Comparison of ENCODE assay signal across 1 cellular context in the genomic region with DNA sequence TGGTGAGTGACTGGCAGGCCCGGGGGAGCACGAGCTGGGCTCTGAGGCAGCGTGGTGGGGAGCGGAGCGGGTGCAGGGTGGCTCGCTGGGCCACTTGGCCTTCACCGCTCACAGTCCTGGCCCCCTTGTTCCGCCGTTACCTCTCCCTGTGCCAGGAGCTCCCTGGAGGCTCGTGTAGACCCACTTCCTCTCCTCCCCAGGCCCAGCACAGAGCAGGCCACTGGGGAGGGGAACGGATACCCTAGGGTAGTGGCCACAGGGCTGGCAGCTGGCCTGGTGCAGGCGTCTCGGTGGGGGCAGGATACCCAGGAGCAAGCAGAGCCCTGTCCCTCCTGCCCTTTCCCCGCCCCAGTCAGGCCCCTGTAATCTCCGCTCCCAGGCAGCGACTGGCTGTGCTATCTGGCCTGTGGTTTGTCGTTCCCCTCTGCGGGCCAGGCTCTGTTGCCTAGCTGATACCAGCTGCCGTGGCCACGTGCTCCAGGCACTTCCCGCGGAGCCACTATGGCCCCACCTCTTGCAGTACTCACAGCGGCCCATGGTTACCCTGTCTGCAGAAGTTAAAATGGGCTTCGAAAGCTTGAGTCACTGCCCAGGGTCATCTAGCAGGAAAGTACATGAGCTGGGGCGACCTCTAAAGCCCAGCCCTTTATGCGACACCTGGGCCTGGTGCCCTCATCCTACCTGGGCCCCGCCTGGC.
A peak's percentile ranks its signal among the peaks of the same experiment; 100 is the strongest.
TF ChIP-seq lines count a peak whose summit lies in the region.

No MANE protein-coding gene starts in this region.

TF ChIP-seq in K562, 482 proteins besides CTCF, POLR2A, EP300 and RAD21 (continued from another document and continues in another):
- TF ChIP-seq, protein P1, sequence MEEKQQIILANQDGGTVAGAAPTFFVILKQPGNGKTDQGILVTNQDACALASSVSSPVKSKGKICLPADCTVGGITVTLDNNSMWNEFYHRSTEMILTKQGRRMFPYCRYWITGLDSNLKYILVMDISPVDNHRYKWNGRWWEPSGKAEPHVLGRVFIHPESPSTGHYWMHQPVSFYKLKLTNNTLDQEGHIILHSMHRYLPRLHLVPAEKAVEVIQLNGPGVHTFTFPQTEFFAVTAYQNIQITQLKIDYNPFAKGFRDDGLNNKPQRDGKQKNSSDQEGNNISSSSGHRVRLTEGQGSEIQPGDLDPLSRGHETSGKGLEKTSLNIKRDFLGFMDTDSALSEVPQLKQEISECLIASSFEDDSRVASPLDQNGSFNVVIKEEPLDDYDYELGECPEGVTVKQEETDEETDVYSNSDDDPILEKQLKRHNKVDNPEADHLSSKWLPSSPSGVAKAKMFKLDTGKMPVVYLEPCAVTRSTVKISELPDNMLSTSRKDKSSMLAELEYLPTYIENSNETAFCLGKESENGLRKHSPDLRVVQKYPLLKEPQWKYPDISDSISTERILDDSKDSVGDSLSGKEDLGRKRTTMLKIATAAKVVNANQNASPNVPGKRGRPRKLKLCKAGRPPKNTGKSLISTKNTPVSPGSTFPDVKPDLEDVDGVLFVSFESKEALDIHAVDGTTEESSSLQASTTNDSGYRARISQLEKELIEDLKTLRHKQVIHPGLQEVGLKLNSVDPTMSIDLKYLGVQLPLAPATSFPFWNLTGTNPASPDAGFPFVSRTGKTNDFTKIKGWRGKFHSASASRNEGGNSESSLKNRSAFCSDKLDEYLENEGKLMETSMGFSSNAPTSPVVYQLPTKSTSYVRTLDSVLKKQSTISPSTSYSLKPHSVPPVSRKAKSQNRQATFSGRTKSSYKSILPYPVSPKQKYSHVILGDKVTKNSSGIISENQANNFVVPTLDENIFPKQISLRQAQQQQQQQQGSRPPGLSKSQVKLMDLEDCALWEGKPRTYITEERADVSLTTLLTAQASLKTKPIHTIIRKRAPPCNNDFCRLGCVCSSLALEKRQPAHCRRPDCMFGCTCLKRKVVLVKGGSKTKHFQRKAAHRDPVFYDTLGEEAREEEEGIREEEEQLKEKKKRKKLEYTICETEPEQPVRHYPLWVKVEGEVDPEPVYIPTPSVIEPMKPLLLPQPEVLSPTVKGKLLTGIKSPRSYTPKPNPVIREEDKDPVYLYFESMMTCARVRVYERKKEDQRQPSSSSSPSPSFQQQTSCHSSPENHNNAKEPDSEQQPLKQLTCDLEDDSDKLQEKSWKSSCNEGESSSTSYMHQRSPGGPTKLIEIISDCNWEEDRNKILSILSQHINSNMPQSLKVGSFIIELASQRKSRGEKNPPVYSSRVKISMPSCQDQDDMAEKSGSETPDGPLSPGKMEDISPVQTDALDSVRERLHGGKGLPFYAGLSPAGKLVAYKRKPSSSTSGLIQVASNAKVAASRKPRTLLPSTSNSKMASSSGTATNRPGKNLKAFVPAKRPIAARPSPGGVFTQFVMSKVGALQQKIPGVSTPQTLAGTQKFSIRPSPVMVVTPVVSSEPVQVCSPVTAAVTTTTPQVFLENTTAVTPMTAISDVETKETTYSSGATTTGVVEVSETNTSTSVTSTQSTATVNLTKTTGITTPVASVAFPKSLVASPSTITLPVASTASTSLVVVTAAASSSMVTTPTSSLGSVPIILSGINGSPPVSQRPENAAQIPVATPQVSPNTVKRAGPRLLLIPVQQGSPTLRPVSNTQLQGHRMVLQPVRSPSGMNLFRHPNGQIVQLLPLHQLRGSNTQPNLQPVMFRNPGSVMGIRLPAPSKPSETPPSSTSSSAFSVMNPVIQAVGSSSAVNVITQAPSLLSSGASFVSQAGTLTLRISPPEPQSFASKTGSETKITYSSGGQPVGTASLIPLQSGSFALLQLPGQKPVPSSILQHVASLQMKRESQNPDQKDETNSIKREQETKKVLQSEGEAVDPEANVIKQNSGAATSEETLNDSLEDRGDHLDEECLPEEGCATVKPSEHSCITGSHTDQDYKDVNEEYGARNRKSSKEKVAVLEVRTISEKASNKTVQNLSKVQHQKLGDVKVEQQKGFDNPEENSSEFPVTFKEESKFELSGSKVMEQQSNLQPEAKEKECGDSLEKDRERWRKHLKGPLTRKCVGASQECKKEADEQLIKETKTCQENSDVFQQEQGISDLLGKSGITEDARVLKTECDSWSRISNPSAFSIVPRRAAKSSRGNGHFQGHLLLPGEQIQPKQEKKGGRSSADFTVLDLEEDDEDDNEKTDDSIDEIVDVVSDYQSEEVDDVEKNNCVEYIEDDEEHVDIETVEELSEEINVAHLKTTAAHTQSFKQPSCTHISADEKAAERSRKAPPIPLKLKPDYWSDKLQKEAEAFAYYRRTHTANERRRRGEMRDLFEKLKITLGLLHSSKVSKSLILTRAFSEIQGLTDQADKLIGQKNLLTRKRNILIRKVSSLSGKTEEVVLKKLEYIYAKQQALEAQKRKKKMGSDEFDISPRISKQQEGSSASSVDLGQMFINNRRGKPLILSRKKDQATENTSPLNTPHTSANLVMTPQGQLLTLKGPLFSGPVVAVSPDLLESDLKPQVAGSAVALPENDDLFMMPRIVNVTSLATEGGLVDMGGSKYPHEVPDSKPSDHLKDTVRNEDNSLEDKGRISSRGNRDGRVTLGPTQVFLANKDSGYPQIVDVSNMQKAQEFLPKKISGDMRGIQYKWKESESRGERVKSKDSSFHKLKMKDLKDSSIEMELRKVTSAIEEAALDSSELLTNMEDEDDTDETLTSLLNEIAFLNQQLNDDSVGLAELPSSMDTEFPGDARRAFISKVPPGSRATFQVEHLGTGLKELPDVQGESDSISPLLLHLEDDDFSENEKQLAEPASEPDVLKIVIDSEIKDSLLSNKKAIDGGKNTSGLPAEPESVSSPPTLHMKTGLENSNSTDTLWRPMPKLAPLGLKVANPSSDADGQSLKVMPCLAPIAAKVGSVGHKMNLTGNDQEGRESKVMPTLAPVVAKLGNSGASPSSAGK (IDR thresholded peaks at IDR 0.05): peak; percentile 98
- TF ChIP-seq PYGO2 (tag; IDR thresholded peaks at IDR 0.05): peak; percentile 69
- TF ChIP-seq ZNF583 (CRISPR knock-in tag; IDR thresholded peaks at IDR 0.05): peak; percentile 68
- TF ChIP-seq, protein P2, sequence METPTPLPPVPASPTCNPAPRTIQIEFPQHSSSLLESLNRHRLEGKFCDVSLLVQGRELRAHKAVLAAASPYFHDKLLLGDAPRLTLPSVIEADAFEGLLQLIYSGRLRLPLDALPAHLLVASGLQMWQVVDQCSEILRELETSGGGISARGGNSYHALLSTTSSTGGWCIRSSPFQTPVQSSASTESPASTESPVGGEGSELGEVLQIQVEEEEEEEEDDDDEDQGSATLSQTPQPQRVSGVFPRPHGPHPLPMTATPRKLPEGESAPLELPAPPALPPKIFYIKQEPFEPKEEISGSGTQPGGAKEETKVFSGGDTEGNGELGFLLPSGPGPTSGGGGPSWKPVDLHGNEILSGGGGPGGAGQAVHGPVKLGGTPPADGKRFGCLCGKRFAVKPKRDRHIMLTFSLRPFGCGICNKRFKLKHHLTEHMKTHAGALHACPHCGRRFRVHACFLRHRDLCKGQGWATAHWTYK (CRISPR knock-in tag; IDR thresholded peaks at IDR 0.05): peak; percentile 95
- TF ChIP-seq FOXJ3 (CRISPR knock-in tag; IDR thresholded peaks at IDR 0.05): no peak
- peak; percentile 10 for TF ChIP-seq SP2 (IDR thresholded peaks at IDR 0.05; ENCODE audit: extremely low read depth, low read depth, low read length, poor library complexity, severe bottlenecking)
- TF ChIP-seq, protein P3, sequence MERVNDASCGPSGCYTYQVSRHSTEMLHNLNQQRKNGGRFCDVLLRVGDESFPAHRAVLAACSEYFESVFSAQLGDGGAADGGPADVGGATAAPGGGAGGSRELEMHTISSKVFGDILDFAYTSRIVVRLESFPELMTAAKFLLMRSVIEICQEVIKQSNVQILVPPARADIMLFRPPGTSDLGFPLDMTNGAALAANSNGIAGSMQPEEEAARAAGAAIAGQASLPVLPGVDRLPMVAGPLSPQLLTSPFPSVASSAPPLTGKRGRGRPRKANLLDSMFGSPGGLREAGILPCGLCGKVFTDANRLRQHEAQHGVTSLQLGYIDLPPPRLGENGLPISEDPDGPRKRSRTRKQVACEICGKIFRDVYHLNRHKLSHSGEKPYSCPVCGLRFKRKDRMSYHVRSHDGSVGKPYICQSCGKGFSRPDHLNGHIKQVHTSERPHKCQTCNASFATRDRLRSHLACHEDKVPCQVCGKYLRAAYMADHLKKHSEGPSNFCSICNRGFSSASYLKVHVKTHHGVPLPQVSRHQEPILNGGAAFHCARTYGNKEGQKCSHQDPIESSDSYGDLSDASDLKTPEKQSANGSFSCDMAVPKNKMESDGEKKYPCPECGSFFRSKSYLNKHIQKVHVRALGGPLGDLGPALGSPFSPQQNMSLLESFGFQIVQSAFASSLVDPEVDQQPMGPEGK (CRISPR knock-in tag; IDR thresholded peaks at IDR 0.05; ENCODE audit: borderline replicate concordance): no peak
- peak; percentile 26; the same call in 1 of the 2 replicates for TF ChIP-seq HCFC1 (IDR thresholded peaks at IDR 0.05; ENCODE audit: low read depth, low read length)
- peak; percentile 98 for TF ChIP-seq RCOR1 (IDR thresholded peaks at IDR 0.05; ENCODE audit: borderline replicate concordance in 1 of 2, low read depth in 2 of 2, low read length in 2 of 2)
- TF ChIP-seq DPF2 (IDR thresholded peaks at IDR 0.05): peak; percentile 99
- TF ChIP-seq, protein P4, sequence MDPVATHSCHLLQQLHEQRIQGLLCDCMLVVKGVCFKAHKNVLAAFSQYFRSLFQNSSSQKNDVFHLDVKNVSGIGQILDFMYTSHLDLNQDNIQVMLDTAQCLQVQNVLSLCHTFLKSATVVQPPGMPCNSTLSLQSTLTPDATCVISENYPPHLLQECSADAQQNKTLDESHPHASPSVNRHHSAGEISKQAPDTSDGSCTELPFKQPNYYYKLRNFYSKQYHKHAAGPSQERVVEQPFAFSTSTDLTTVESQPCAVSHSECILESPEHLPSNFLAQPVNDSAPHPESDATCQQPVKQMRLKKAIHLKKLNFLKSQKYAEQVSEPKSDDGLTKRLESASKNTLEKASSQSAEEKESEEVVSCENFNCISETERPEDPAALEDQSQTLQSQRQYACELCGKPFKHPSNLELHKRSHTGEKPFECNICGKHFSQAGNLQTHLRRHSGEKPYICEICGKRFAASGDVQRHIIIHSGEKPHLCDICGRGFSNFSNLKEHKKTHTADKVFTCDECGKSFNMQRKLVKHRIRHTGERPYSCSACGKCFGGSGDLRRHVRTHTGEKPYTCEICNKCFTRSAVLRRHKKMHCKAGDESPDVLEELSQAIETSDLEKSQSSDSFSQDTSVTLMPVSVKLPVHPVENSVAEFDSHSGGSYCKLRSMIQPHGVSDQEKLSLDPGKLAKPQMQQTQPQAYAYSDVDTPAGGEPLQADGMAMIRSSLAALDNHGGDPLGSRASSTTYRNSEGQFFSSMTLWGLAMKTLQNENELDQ (CRISPR knock-in tag; IDR thresholded peaks at IDR 0.05; ENCODE audit: borderline replicate concordance): no peak
- TF ChIP-seq MAZ (CRISPR knock-in tag; conservative IDR thresholded peaks at IDR 0.05 in 1 of 2, IDR thresholded peaks at IDR 0.05 in 1 of 2): peak; percentile 96 to 99
- TF ChIP-seq EHMT2 (IDR thresholded peaks at IDR 0.05): no peak
- no peak for TF ChIP-seq BRCA1 (IDR thresholded peaks at IDR 0.05)
- no peak for TF ChIP-seq BRCA1 (CRISPR knock-in tag; IDR thresholded peaks at IDR 0.05)
- TF ChIP-seq, protein P5, sequence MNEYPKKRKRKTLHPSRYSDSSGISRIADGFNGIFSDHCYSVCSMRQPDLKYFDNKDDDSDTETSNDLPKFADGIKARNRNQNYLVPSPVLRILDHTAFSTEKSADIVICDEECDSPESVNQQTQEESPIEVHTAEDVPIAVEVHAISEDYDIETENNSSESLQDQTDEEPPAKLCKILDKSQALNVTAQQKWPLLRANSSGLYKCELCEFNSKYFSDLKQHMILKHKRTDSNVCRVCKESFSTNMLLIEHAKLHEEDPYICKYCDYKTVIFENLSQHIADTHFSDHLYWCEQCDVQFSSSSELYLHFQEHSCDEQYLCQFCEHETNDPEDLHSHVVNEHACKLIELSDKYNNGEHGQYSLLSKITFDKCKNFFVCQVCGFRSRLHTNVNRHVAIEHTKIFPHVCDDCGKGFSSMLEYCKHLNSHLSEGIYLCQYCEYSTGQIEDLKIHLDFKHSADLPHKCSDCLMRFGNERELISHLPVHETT (CRISPR knock-in tag; conservative IDR thresholded peaks at IDR 0.05 in 1 of 2, IDR thresholded peaks at IDR 0.05 in 1 of 2): peak in 1 of 2 experiments; percentile 95; a peak in 2 of 4 replicates
- TF ChIP-seq KLF1 (tag; IDR thresholded peaks at IDR 0.05): no peak; the same call in 1 of the 2 replicates
- TF ChIP-seq STAT5A (IDR thresholded peaks at IDR 0.05; ENCODE audit: borderline replicate concordance, low read length): peak; percentile 97
- TF ChIP-seq, protein P6, sequence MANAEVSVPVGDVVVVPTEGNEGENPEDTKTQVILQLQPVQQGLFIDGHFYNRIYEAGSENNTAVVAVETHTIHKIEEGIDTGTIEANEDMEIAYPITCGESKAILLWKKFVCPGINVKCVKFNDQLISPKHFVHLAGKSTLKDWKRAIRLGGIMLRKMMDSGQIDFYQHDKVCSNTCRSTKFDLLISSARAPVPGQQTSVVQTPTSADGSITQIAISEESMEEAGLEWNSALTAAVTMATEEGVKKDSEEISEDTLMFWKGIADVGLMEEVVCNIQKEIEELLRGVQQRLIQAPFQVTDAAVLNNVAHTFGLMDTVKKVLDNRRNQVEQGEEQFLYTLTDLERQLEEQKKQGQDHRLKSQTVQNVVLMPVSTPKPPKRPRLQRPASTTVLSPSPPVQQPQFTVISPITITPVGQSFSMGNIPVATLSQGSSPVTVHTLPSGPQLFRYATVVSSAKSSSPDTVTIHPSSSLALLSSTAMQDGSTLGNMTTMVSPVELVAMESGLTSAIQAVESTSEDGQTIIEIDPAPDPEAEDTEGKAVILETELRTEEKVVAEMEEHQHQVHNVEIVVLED (CRISPR knock-in tag; IDR thresholded peaks at IDR 0.05): peak; percentile 45
- peak; percentile 98 for TF ChIP-seq SMAD4 (CRISPR knock-in tag; conservative IDR thresholded peaks at IDR 0.05)
- TF ChIP-seq CAMTA2 (CRISPR knock-in tag; conservative IDR thresholded peaks at IDR 0.05): no peak
- TF ChIP-seq, protein P7, sequence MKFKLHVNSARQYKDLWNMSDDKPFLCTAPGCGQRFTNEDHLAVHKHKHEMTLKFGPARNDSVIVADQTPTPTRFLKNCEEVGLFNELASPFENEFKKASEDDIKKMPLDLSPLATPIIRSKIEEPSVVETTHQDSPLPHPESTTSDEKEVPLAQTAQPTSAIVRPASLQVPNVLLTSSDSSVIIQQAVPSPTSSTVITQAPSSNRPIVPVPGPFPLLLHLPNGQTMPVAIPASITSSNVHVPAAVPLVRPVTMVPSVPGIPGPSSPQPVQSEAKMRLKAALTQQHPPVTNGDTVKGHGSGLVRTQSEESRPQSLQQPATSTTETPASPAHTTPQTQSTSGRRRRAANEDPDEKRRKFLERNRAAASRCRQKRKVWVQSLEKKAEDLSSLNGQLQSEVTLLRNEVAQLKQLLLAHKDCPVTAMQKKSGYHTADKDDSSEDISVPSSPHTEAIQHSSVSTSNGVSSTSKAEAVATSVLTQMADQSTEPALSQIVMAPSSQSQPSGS (CRISPR knock-in tag; IDR thresholded peaks at IDR 0.05): no peak
- TF ChIP-seq, protein P8, sequence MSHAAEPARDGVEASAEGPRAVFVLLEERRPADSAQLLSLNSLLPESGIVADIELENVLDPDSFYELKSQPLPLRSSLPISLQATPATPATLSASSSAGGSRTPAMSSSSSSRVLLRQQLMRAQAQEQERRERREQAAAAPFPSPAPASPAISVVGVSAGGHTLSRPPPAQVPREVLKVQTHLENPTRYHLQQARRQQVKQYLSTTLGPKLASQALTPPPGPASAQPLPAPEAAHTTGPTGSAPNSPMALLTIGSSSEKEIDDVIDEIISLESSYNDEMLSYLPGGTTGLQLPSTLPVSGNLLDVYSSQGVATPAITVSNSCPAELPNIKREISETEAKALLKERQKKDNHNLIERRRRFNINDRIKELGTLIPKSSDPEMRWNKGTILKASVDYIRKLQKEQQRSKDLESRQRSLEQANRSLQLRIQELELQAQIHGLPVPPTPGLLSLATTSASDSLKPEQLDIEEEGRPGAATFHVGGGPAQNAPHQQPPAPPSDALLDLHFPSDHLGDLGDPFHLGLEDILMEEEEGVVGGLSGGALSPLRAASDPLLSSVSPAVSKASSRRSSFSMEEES (CRISPR knock-in tag; IDR thresholded peaks at IDR 0.05): no peak
- TF ChIP-seq ZNF23 (CRISPR knock-in tag; IDR thresholded peaks at IDR 0.05): peak; percentile 75; the same call in 1 of the 2 replicates
